ENCODE assay signal across 20 cellular contexts in the genomic region with DNA sequence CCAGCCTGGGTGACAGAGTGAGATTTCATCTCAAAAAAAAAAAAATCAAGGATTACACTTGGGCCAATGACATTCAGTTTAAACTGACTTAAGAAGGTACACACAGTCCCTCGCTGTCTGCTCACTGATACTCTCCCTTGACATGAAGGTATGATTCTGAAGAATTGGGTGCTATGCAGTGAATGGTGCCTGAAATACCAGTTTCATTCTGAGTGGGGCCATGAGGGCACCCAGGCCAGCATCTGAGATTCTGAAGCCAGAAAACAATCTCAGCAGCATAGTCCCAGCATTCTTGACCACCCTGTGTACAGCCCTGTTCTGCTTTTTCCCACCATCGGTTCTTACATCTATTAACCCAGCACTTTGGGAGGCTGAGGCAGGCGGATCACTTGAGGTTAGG.
"Had no signal": no experiment of that assay in that cellular context is flagged by ENCODE, and none has a peak within 500 bp of the region (broad histone marks: within the 10 kb centered on the region; RNA-seq: fewer than 3 reads in every experiment).

No MANE protein-coding gene starts in this region.

- H3K9me3 Mint-ChIP-seq: effector memory CD8-positive, alpha-beta T cell had no signal

- H3K27ac Mint-ChIP-seq: dendritic cell treated with granulocyte-macrophage colony-stimulating factor and Interleukin-4, amounts not matched to agents 40 ng/mL and 50 ng/mL, for 4 days; effector memory CD8-positive, alpha-beta T cell; endodermal cell had no signal

- H3K4me3 Mint-ChIP-seq: dendritic cell treated with granulocyte-macrophage colony-stimulating factor and Interleukin-4, amounts not matched to agents 40 ng/mL and 50 ng/mL, for 4 days; effector memory CD8-positive, alpha-beta T cell; endodermal cell had no signal

- DNase-seq: colonic mucosa; cortex of kidney; dermis blood vessel endothelial cell; dorsolateral prefrontal cortex; effector CD4-positive, alpha-beta T cell; effector CD8-positive, alpha-beta T cell; effector memory CD4-positive, alpha-beta T cell; effector memory CD8-positive, alpha-beta T cell; endodermal cell; erythroblast; esophagus squamous epithelium; foreskin fibroblast; foreskin keratinocyte; foreskin melanocyte; gastrocnemius medialis; glutamatergic neuron; head of caudate nucleus; heart left ventricle; heart right ventricle had no signal
